8 cellular contexts compared by ENCODE assay signal in genomic region chr11:33734441-33735165, GRCh38. TPM values are rescaled to one million over a fixed set of nuclear protein-coding genes. Genes with fewer than 3 reads are reported as not detected.
DNase-seq lines count a peak whose midpoint lies in the region; ATAC-seq lines count a peak whose summit lies in the region.

No MANE protein-coding gene starts in this region.

- no peaks in the 10 kb centered on the region for H3K27me3 ChIP-seq in skeletal muscle satellite cell (ENCODE audit: control insufficient read depth, insufficient read depth, low read length)

- peak overlapping the region; percentile 84 for H3K27ac Mint-ChIP-seq in activated CD4-positive, alpha-beta T cell treated with anti-CD3 and anti-CD28 coated beads for 36 hours
- H3K27ac Mint-ChIP-seq in activated naive CD4-positive, alpha-beta T cell treated with anti-CD3 and anti-CD28 coated beads, Interleukin-2, amount 50 U/mL, for 72 hours, result peak overlapping the region; percentile 81 to 91

- H3K36me3 Mint-ChIP-seq in activated CD4-positive, alpha-beta T cell treated with anti-CD3 and anti-CD28 coated beads for 36 hours (ENCODE audit: low read depth), result peaks cover 24% of the 10 kb centered on the region
- peaks cover 7 to 11% of the 10 kb centered on the region in 2 donors for H3K36me3 Mint-ChIP-seq in activated naive CD4-positive, alpha-beta T cell treated with anti-CD3 and anti-CD28 coated beads, Interleukin-2, amount 50 U/mL, for 72 hours

- H3K9me3 Mint-ChIP-seq in activated CD4-positive, alpha-beta T cell treated with anti-CD3 and anti-CD28 coated beads for 36 hours (ENCODE audit: low read depth), result no peaks in the 10 kb centered on the region
- H3K9me3 Mint-ChIP-seq in activated naive CD4-positive, alpha-beta T cell treated with anti-CD3 and anti-CD28 coated beads, Interleukin-2, amount 50 U/mL, for 72 hours, result no peaks in the 10 kb centered on the region

- POLR2A ChIA-PET in activated CD4-positive, alpha-beta T cell treated with anti-CD3 and anti-CD28 coated beads for 36 hours (lab: Charles Lee), result interaction anchor here (0.6 kb wide), 1 partner anchor 49 kb away, joined by 6 read pairs; no protein-coding TSS in a partner anchor

- peaks cover 52% of the 10 kb centered on the region for H3K36me3 ChIP-seq in skeletal muscle satellite cell (ENCODE audit: insufficient read depth, low read length)

- peak overlapping the region; percentile 98 for H3K9ac ChIP-seq in skeletal muscle satellite cell (ENCODE audit: low read depth, low read length)

- no peak for ATAC-seq in activated CD4-positive, alpha-beta T cell treated with anti-CD3 and anti-CD28 coated beads for 36 hours
- ATAC-seq in activated naive CD4-positive, alpha-beta T cell treated with anti-CD3 and anti-CD28 coated beads, Interleukin-2, amount 50 U/mL, for 72 hours, result no peak
- peak; percentile 20 for ATAC-seq in left ventricle myocardium superior
- no peak for ATAC-seq in GM18909 (IDR thresholded peaks at IDR 0.05; ENCODE audit: poor library complexity, unreplicated experiment)

- CTCF ChIA-PET in activated CD4-positive, alpha-beta T cell treated with anti-CD3 and anti-CD28 coated beads for 36 hours (lab: Charles Lee), result interaction anchor here (0.9 to 1.2 kb wide), 2 partner anchors 38 to 52 kb away, joined by 3 read pairs; no protein-coding TSS in a partner anchor

- intact Hi-C loops in activated CD4-positive, alpha-beta T cell treated with anti-CD3 and anti-CD28 coated beads for 36 hours (cut with DNase I, micrococcal nuclease), result loop anchor here (1.0 to 10.0 kb wide), 9 partner anchors 38 to 1930 kb away; partner anchors contain the start of genes HIPK3 (in 2 of the 2), CAPRIN1 (in 1 of the 2), CSTF3 (in 1 of the 2) and FBXO3 (in 1 of the 2)
- intact Hi-C loops in left ventricle myocardium superior (cut with micrococcal nuclease), result loop anchor here (5.0 kb wide), 1 partner anchor 372 kb away; no protein-coding TSS in a partner anchor

- peak overlapping the region; percentile 82 for H3K4me3 Mint-ChIP-seq in activated CD4-positive, alpha-beta T cell treated with anti-CD3 and anti-CD28 coated beads for 36 hours

- H3K4me3 ChIP-seq in skeletal muscle satellite cell (ENCODE audit: low read length), result peak overlapping the region; percentile 77

- H3K4me1 ChIP-seq in skeletal muscle satellite cell (ENCODE audit: control insufficient read depth, insufficient read depth, low read length), result peaks cover 52% of the 10 kb centered on the region

- H3K4me1 Mint-ChIP-seq in activated CD4-positive, alpha-beta T cell treated with anti-CD3 and anti-CD28 coated beads for 36 hours, result peaks cover 48% of the 10 kb centered on the region

- H3K27me3 Mint-ChIP-seq in activated CD4-positive, alpha-beta T cell treated with anti-CD3 and anti-CD28 coated beads for 36 hours, result peaks cover 16% of the 10 kb centered on the region

- no peak for DNase-seq in activated CD4-positive, alpha-beta T cell treated with anti-CD3 and anti-CD28 coated beads for 36 hours
- no peak for DNase-seq in activated CD4-positive, alpha-beta T cell treated with anti-CD3 and anti-CD28 coated beads, Interleukin-2, amount 50 U/mL, for 48 hours
- no peak for DNase-seq in activated naive CD4-positive, alpha-beta T cell treated with anti-CD3 and anti-CD28 coated beads, Interleukin-2, amount 50 U/mL, for 72 hours (ENCODE audit: low spot score in 2 of 2)
- peak; percentile 39 for DNase-seq in left ventricle myocardium superior
- no peak for DNase-seq in iPS-NIHi7 (ENCODE audit: extremely low spot score)
- no peak for DNase-seq in NCI-H345 treated with DMSO at 0.1 percent for 48 hours (lab: John Stamatoyannopoulos, UW; ENCODE audit: unreplicated experiment)

- H3K9me3 ChIP-seq in skeletal muscle satellite cell (replicated peaks; ENCODE audit: low read length), result no peaks in the 10 kb centered on the region

- peak overlapping the region; percentile 87 for H3K4me2 ChIP-seq in skeletal muscle satellite cell (ENCODE audit: low read length)

RNA-seq across cellular contexts. Expression of gene CD59, which starts 1.6 kb away (rescaled TPM):
- total RNA-seq in activated CD4-positive, alpha-beta T cell treated with anti-CD3 and anti-CD28 coated beads for 36 hours, result 10 to 100 TPM; 58.2 to 60.0 TPM
- 10 to 100 TPM; 41.9 to 61.7 TPM for total RNA-seq in activated naive CD4-positive, alpha-beta T cell treated with anti-CD3 and anti-CD28 coated beads, Interleukin-2, amount 50 U/mL, for 72 hours
- total RNA-seq in left ventricle myocardium superior, result 814 TPM
- 384 and 517 TPM in 2 replicates for total RNA-seq in skeletal muscle satellite cell (2012; rRNA removed)

RNA-seq across cellular contexts. Expression of gene C11orf91, which starts 34.0 kb away (rescaled TPM):
- total RNA-seq in activated CD4-positive, alpha-beta T cell treated with anti-CD3 and anti-CD28 coated beads for 36 hours, result not detected
- not detected for total RNA-seq in activated naive CD4-positive, alpha-beta T cell treated with anti-CD3 and anti-CD28 coated beads, Interleukin-2, amount 50 U/mL, for 72 hours
- not detected for total RNA-seq in left ventricle myocardium superior
- not detected in 2 replicates for total RNA-seq in skeletal muscle satellite cell (2012; rRNA removed)

RNA-seq across cellular contexts. Expression of gene FBXO3, which starts 39.7 kb away (rescaled TPM):
- 10 to 100 TPM; 11.4 to 12.2 TPM for total RNA-seq in activated CD4-positive, alpha-beta T cell treated with anti-CD3 and anti-CD28 coated beads for 36 hours
- total RNA-seq in activated naive CD4-positive, alpha-beta T cell treated with anti-CD3 and anti-CD28 coated beads, Interleukin-2, amount 50 U/mL, for 72 hours, result 10 to 100 TPM; 13.3 to 18.4 TPM
- total RNA-seq in left ventricle myocardium superior, result 53.3 TPM
- 23.3 and 23.6 TPM in 2 replicates for total RNA-seq in skeletal muscle satellite cell (2012; rRNA removed)

Comparison
In these comparisons a context has a peak if more than half of its experiments do, and no peak if none do; other contexts are left out.
1. RNA of gene CD59, which starts 1.6 kb away (total RNA-seq): 814 TPM in left ventricle myocardium superior (single experiment); 41.9 to 61.7 TPM in activated naive CD4-positive, alpha-beta T cell treated with anti-CD3 and anti-CD28 coated beads, Interleukin-2, amount 50 U/mL, for 72 hours and 58.2 to 60.0 TPM in activated CD4-positive, alpha-beta T cell treated with anti-CD3 and anti-CD28 coated beads for 36 hours; every median in the first group is over 10 times any median in the second.